ENCODE assay signal across 8 cellular contexts in genomic region chr6:109456710-109457595, GRCh38. TPM values are rescaled to one million over a fixed set of nuclear protein-coding genes. Genes with fewer than 3 reads are reported as not detected.
DNase-seq lines count a peak whose midpoint lies in the region; ATAC-seq and FAIRE-seq lines count a peak whose summit lies in the region.

No MANE protein-coding gene starts in this region.

- H2AK5ac ChIP-seq in trophoblast cell (ENCODE audit: low read length) = no peak overlapping the region

- H3K9ac ChIP-seq in trophoblast cell (ENCODE audit: low read length) = no peak overlapping the region

- H3K27me3 ChIP-seq in SJSA1 (replicated peaks) (no peaks in the 10 kb centered on the region), trophoblast cell (ENCODE audit: insufficient read depth, low read length) (no peaks in the 10 kb centered on the region)

- H4K8ac ChIP-seq in trophoblast cell (ENCODE audit: low read depth, low read length) = no peak overlapping the region

- no peak overlapping the region for H3K14ac ChIP-seq in trophoblast cell (ENCODE audit: low read length)

- no peak overlapping the region for H4K12ac ChIP-seq in trophoblast cell (ENCODE audit: low read depth, low read length)

- H3K79me1 ChIP-seq in trophoblast cell (ENCODE audit: low read length) = peaks cover 9% of the 10 kb centered on the region

- WGBS in trophoblast cell (ENCODE audit: extremely low coverage, insufficient coverage, insufficient read length) = no CpG with 5 or more reads among the region's 17 CpGs

- no peak overlapping the region for H2BK5ac ChIP-seq in trophoblast cell (ENCODE audit: low read depth, low read length, poor library complexity)

- DNase-seq in GM04503 (ENCODE audit: low read depth) (peak; percentile 71), SJSA1 (ENCODE audit: low read depth in 1 of 2, low spot score in 2 of 2) (no peak), fibroblast of gingiva (ENCODE audit: low read depth) (peak; percentile 89), trophoblast cell (peak in 1 of 2 donors; percentile 27), GM19239 (ENCODE audit: insufficient read length, low spot score) (no peak)
- no peak for DNase-seq in stimulated activated naive CD4-positive, alpha-beta T cell (lab: John Stamatoyannopoulos, UW)

- H3K9me3 ChIP-seq in SJSA1 (replicated peaks) (no peaks in the 10 kb centered on the region), trophoblast cell (ENCODE audit: insufficient read depth, low read depth, low read length) (peaks cover 1% of the 10 kb centered on the region)

- no peak overlapping the region for H2BK12ac ChIP-seq in trophoblast cell (ENCODE audit: low read length)

- H2BK120ac ChIP-seq in trophoblast cell (ENCODE audit: insufficient read depth, low read length, poor library complexity) = no peak overlapping the region

- no peak for FAIRE-seq in GM19239 (lab: Jason Lieb, UNC)

- H3K4me1 ChIP-seq in SJSA1 (replicated peaks) (peaks cover 19% of the 10 kb centered on the region), trophoblast cell (ENCODE audit: control insufficient read depth in 1 of 2, insufficient read depth in 2 of 2, low read length in 2 of 2) (peaks cover 5 to 9% of the 10 kb centered on the region in 2 experiments)

- no peak overlapping the region for H2AFZ ChIP-seq in trophoblast cell (ENCODE audit: insufficient read depth, low read length, poor library complexity)

- H3K27ac ChIP-seq in SJSA1 = no peak overlapping the region
- H3K27ac ChIP-seq in trophoblast cell (ENCODE audit: low read depth, low read length) = no peak overlapping the region

- peaks cover 7% of the 10 kb centered on the region for H3K79me2 ChIP-seq in trophoblast cell (ENCODE audit: control insufficient read depth, insufficient read depth, low read length, poor library complexity)

- no peak overlapping the region for H3K23ac ChIP-seq in trophoblast cell (ENCODE audit: low read length)

- H3K4me2 ChIP-seq in trophoblast cell (ENCODE audit: low read length) = peak overlapping the region; percentile 98

- no peak overlapping the region for H3K18ac ChIP-seq in trophoblast cell (ENCODE audit: low read length)

- peaks cover 35% of the 10 kb centered on the region for H3K36me3 ChIP-seq in SJSA1
- peaks cover 14 to 17% of the 10 kb centered on the region in 2 experiments for H3K36me3 ChIP-seq in trophoblast cell (ENCODE audit: control insufficient read depth in 1 of 2, insufficient read depth in 2 of 2, low read length in 2 of 2)

- peak overlapping the region; percentile 96 for H3K4me3 ChIP-seq in SJSA1
- H3K4me3 ChIP-seq in trophoblast cell (ENCODE audit: low read depth, low read length) = no peak overlapping the region

- ATAC-seq in GM19395 (IDR thresholded peaks at IDR 0.05; ENCODE audit: unreplicated experiment) = no peak
- no peak for ATAC-seq in HG02938 (IDR thresholded peaks at IDR 0.05; ENCODE audit: unreplicated experiment)

- no peak overlapping the region for H3K4ac ChIP-seq in trophoblast cell (ENCODE audit: low read depth, low read length)

- no peak overlapping the region for H4K91ac ChIP-seq in trophoblast cell (ENCODE audit: low read depth, low read length)

RNA-seq across cellular contexts. Expression of gene MICAL1, which starts 1.4 kb away (rescaled TPM):
- total RNA-seq in SJSA1 (2014; rRNA removed; shearing (Covaris generic)) = 45.7 and 51.9 TPM in 2 replicates
- polyA plus RNA-seq in trophoblast cell (2013) = 35.4 and 36.0 TPM in 2 replicates

RNA-seq across cellular contexts. Expression of gene SMPD2, which starts 16.4 kb away (rescaled TPM):
- total RNA-seq in SJSA1 (2014; rRNA removed; shearing (Covaris generic)) = 6.0 and 9.9 TPM in 2 replicates
- polyA plus RNA-seq in trophoblast cell (2013) = 9.5 and 9.7 TPM in 2 replicates

RNA-seq across cellular contexts. Expression of gene PPIL6, which starts 16.5 kb away (rescaled TPM):
- total RNA-seq in SJSA1 (2014; rRNA removed; shearing (Covaris generic)) = 0.29 TPM in 1 of 2 replicates, not detected in the other
- 0.47 and 0.63 TPM in 2 replicates for polyA plus RNA-seq in trophoblast cell (2013)

RNA-seq across cellular contexts. Expression of gene ZBTB24, which starts 26.1 kb away (rescaled TPM):
- total RNA-seq in SJSA1 (2014; rRNA removed; shearing (Covaris generic)) = 11.2 and 16.7 TPM in 2 replicates
- 4.9 and 5.1 TPM in 2 replicates for polyA plus RNA-seq in trophoblast cell (2013)

Comparison
In these comparisons a context has a peak if more than half of its experiments do, and no peak if none do; other contexts are left out.
1. DNase-seq: peak in GM04503 (single experiment) and fibroblast of gingiva (single experiment); none in SJSA1 (0 of 2), GM19239 (single experiment) and stimulated activated naive CD4-positive, alpha-beta T cell (0 of 6).